In the genomic region with DNA sequence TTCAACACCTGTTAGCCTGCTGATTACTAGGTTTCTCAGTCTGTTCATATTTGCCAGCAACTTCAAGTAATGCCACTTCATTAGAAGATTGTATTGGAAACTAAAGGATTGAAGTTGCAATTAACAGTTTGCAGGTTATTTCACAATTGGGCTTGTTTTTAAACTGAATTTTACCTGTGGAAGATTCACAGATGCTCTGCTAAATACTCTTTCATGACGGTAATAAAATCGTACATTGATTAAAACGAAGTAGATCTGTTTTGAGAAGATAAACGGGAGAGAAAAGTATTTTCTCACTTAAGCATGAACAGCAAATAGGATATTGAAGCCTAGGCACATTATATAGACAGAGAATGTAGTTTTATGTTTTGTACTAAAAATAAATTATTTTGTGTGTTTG, we compare ENCODE assay signal across 16 cellular contexts. TPM values are rescaled to one million over a fixed set of nuclear protein-coding genes. Genes with fewer than 3 reads are reported as not detected.
"Had no signal": no experiment of that assay in that cellular context is flagged by ENCODE, and none has a peak within 500 bp of the region (broad histone marks: within the 10 kb centered on the region; RNA-seq: fewer than 3 reads in every experiment).

No MANE protein-coding gene starts in this region.

- H3K9me3 Mint-ChIP-seq: activated CD8-positive, alpha-beta T cell treated with anti-CD3 and anti-CD28 coated beads for 36 hours; activated T-cell treated with anti-CD3 and anti-CD28 coated beads, Interleukin-2, amount 50 U/mL, for 4 hours; natural killer cell treated with Interleukin-12 subunit alpha and Interleukin-12 subunit beta and Interleukin-15 and Interleukin-18, amount 100 ng/mL, for 72 hours; stimulated activated naive CD8-positive, alpha-beta T cell treated with anti-CD3 and anti-CD28 coated beads, Interleukin-15, amount 100 ng/mL, for 72 hours had no signal

- H3K27ac Mint-ChIP-seq: activated CD8-positive, alpha-beta T cell treated with anti-CD3 and anti-CD28 coated beads for 36 hours; natural killer cell treated with Interleukin-12 subunit alpha and Interleukin-12 subunit beta and Interleukin-15 and Interleukin-18, amount 100 ng/mL, for 72 hours; stimulated activated naive CD8-positive, alpha-beta T cell treated with anti-CD3 and anti-CD28 coated beads, Interleukin-15, amount 100 ng/mL, for 72 hours had no signal

- H3K27ac ChIP-seq: colonic mucosa, esophagus squamous epithelium, foreskin keratinocyte, sigmoid colon, spleen, upper lobe of left lung had no signal

- H3K4me3 ChIP-seq: colonic mucosa, sigmoid colon, spleen had no signal

- ATAC-seq: activated CD8-positive, alpha-beta T cell treated with anti-CD3 and anti-CD28 coated beads for 36 hours; activated T-cell treated with anti-CD3 and anti-CD28 coated beads, Interleukin-2, amount 50 U/mL, for 4 hours; natural killer cell treated with Interleukin-12 subunit alpha and Interleukin-12 subunit beta and Interleukin-15 and Interleukin-18, amount 100 ng/mL, for 72 hours; stimulated activated naive CD8-positive, alpha-beta T cell treated with anti-CD3 and anti-CD28 coated beads, Interleukin-15, amount 100 ng/mL, for 72 hours had no signal

- DNase-seq: activated CD4-positive, alpha-beta T cell treated with anti-CD3 and anti-CD28 coated beads for 4 hours; activated CD8-positive, alpha-beta T cell treated with anti-CD3 and anti-CD28 coated beads for 36 hours; activated effector memory CD4-positive, alpha-beta T cell treated with Interleukin-2 at 50 U/mL for 16 hours; activated naive CD4-positive, alpha-beta T cell treated with anti-CD3 and anti-CD28 coated beads, Interleukin-2, amount 50 U/mL, for 16 hours; activated T-cell treated with anti-CD3 and anti-CD28 coated beads, Interleukin-2, amount 50 U/mL, for 4 hours; colonic mucosa; esophagus squamous epithelium; foreskin keratinocyte; glutamatergic neuron; hypothalamus; sigmoid colon; spleen; stimulated activated naive CD8-positive, alpha-beta T cell treated with anti-CD3 and anti-CD28 coated beads, Interleukin-15, amount 100 ng/mL, for 72 hours; T-helper 2 cell; upper lobe of left lung had no signal

- H3K36me3 Mint-ChIP-seq: natural killer cell treated with Interleukin-12 subunit alpha and Interleukin-12 subunit beta and Interleukin-15 and Interleukin-18, amount 100 ng/mL, for 72 hours had no signal

- H3K36me3 ChIP-seq: colonic mucosa, esophagus squamous epithelium, sigmoid colon, spleen, upper lobe of left lung had no signal

- H3K9me3 ChIP-seq: colonic mucosa, esophagus squamous epithelium, sigmoid colon, upper lobe of left lung had no signal

RNA-seq across cellular contexts. Expression of a gene that starts 1.6 kb away (rescaled TPM):
- total RNA-seq: activated CD8-positive, alpha-beta T cell treated with anti-CD3 and anti-CD28 coated beads for 36 hours; colonic mucosa; natural killer cell treated with Interleukin-12 subunit alpha and Interleukin-12 subunit beta and Interleukin-15 and Interleukin-18, amount 100 ng/mL, for 72 hours had no signal
